In genomic region chr20:64032706-64033624, GRCh38 we compare ENCODE assay signal across 22 cellular contexts. TPM values are rescaled to one million over a fixed set of nuclear protein-coding genes. Genes with fewer than 3 reads are reported as not detected.
DNase-seq lines count a peak whose midpoint lies in the region; ATAC-seq, FAIRE-seq and TF ChIP-seq lines count a peak whose summit lies in the region.
"Had no signal": no experiment of that assay in that cellular context is flagged by ENCODE, and none has a peak within 500 bp of the region (broad histone marks: within the 10 kb centered on the region; RNA-seq: fewer than 3 reads in every experiment).

No MANE protein-coding gene starts in this region.

- no peak overlapping the region for H2AFZ ChIP-seq in GM12878 (ENCODE audit: control insufficient read depth, low read depth, low read length)

- intact Hi-C loops in CD4-positive, alpha-beta T cell (cut with DNase I, micrococcal nuclease), result loop anchor here in 1 of 2 experiments (10.0 kb wide), 1 partner anchor 48 kb away; the partner anchor contains the start of gene PRPF6
- intact Hi-C loops in GM12878 (cut with micrococcal nuclease; ENCODE audit: unreplicated experiment), result no loop called here

- no peak for TF ChIP-seq EP300 in GM12878 (IDR thresholded peaks at IDR 0.05; ENCODE audit: borderline replicate concordance in 1 of 2, control insufficient read depth in 1 of 2, low read depth in 2 of 2, low read length in 2 of 2)

- H3K4me3 ChIP-seq in HEK293 (ENCODE audit: low read depth, low read length) (no peak overlapping the region), GM12878 (no peak overlapping the region)
- H3K4me3 ChIP-seq: psoas muscle, smooth muscle cell, tibial artery had no signal

- no peaks in the 10 kb centered on the region for H3K27me3 Mint-ChIP-seq in CD4-positive, alpha-beta T cell
- H3K27me3 Mint-ChIP-seq: CD4-positive, alpha-beta memory T cell; stimulated activated naive CD8-positive, alpha-beta T cell treated with anti-CD3 and anti-CD28 coated beads, Interleukin-15, Interleukin-2, amounts not matched to agents 100 ng/mL and 50 ng/mL, for 24 hours had no signal

- BruUV-seq in GM12878 (replicated peaks; lab: Mats Ljungman, UMichigan), result no TSS peak

- FAIRE-seq in GM12878 (lab: Jason Lieb, UNC), result no peak
- FAIRE-seq: endothelial cell of umbilical vein, TTC549 had no signal

- in situ Hi-C loops in GM12878 (cut with MboI), result no loop called here

- no peak overlapping the region for H3K4me2 ChIP-seq in GM12878 (ENCODE audit: control insufficient read depth, insufficient read depth)
- H3K4me2 ChIP-seq: smooth muscle cell had no signal

- SMC1A ChIA-PET in GM12878 (lab: Charles Lee; ENCODE audit: uncharacterized antibody, unreplicated experiment), result no interaction called here

- H3K4me1 ChIP-seq in HEK293 (ENCODE audit: control insufficient read depth, insufficient read depth, low read length) (peaks cover 18% of the 10 kb centered on the region), GM12878 (ENCODE audit: control insufficient read depth, insufficient read depth, low read length) (peaks cover 37% of the 10 kb centered on the region)

- TF ChIP-seq RAD21 in GM12878 (IDR thresholded peaks at IDR 0.05; ENCODE audit: insufficient read depth, low read depth, low read length), result no peak

- 97% methylated on average over 30 of the region's 31 CpGs for WGBS in GM12878 (ENCODE audit: insufficient coverage, insufficient replicate concordance, low lambda C conversion rate, missing lambda C conversion rate)

- no peak overlapping the region for H3K27ac Mint-ChIP-seq in CD4-positive, alpha-beta T cell
- H3K27ac Mint-ChIP-seq: stimulated activated naive CD8-positive, alpha-beta T cell treated with anti-CD3 and anti-CD28 coated beads, Interleukin-15, Interleukin-2, amounts not matched to agents 100 ng/mL and 50 ng/mL, for 24 hours had no signal

- RAD21 ChIA-PET in GM12878 (lab: Charles Lee; ENCODE audit: unreplicated experiment), result no interaction called here

- peak overlapping the region; percentile 20 for H3K4me3 Mint-ChIP-seq in CD4-positive, alpha-beta T cell
- H3K4me3 Mint-ChIP-seq: CD4-positive, alpha-beta memory T cell; stimulated activated naive CD8-positive, alpha-beta T cell treated with anti-CD3 and anti-CD28 coated beads, Interleukin-15, Interleukin-2, amounts not matched to agents 100 ng/mL and 50 ng/mL, for 24 hours had no signal

- TF ChIP-seq POLR2A in GM12878 (IDR thresholded peaks at IDR 0.05; ENCODE audit: low read depth, low read length), result 0 out of 2 replicates have a peak, but pooled peaks have one; percentile 20

- H3K9me3 ChIP-seq in CD4-positive, alpha-beta T cell (ENCODE audit: control insufficient read depth, low read length), result no peaks in the 10 kb centered on the region
- H3K9me3 ChIP-seq in HEK293 (ENCODE audit: control insufficient read depth, insufficient read depth, low read depth, low read length) (no peaks in the 10 kb centered on the region), GM12878 (replicated peaks; ENCODE audit: control insufficient read depth, insufficient read depth, low read length) (no peaks in the 10 kb centered on the region)
- H3K9me3 ChIP-seq: psoas muscle, tibial artery had no signal

- H3K9ac ChIP-seq in GM12878 (ENCODE audit: control insufficient read depth, insufficient read depth, low read length), result no peak overlapping the region

- POLR2A ChIA-PET in CD4-positive, alpha-beta T cell (lab: Charles Lee), result no interaction called here
- POLR2A ChIA-PET in HEK293 (lab: Yijun Ruan, JAX) (interaction anchor here (0.8 kb wide), 1 partner anchor 30 kb away, joined by 4 read pairs; the partner anchor contains the start of gene TCEA2), GM12878 (lab: Charles Lee) (interaction anchor here (1.6 kb wide), 1 partner anchor 53 kb away, joined by 8 read pairs; the partner anchor contains the start of genes PRPF6 and SAMD10)

- H3K27me3 ChIP-seq in CD4-positive, alpha-beta T cell (ENCODE audit: control insufficient read depth, insufficient read depth, low read length), result no peaks in the 10 kb centered on the region
- H3K27me3 ChIP-seq in GM12878 (replicated peaks in 1 of 2; ENCODE audit: control insufficient read depth in 2 of 2, insufficient read depth in 2 of 2, low read length in 1 of 2), result no peaks in the 10 kb centered on the region

- H3K27ac ChIP-seq in CD4-positive, alpha-beta T cell (ENCODE audit: low read depth, low read length), result no peak overlapping the region
- H3K27ac ChIP-seq in HEK293 (ENCODE audit: extremely low read depth, low read depth, low read length), result 0 out of 2 replicates have a peak overlapping the region, but pooled peaks have one; percentile 3
- H3K27ac ChIP-seq in GM12878 (ENCODE audit: control insufficient read depth, insufficient read depth), result no peak overlapping the region
- H3K27ac ChIP-seq: psoas muscle, tibial artery had no signal

- no peak for TF ChIP-seq CTCF in CD4-positive, alpha-beta T cell (IDR thresholded peaks at IDR 0.05)
- no peak for TF ChIP-seq CTCF in HEK293 (tag by site-specific recombination; IDR thresholded peaks at IDR 0.05)
- TF ChIP-seq CTCF in GM12878 (IDR thresholded peaks at IDR 0.05 in 2 of 3, conservative IDR thresholded peaks at IDR 0.05 in 1 of 3; ENCODE audit: control insufficient read depth in 2 of 3, extremely low read depth in 1 of 3, insufficient read depth in 1 of 3, low read depth in 3 of 3, low read length in 3 of 3), result no peak

- H3K9me3 Mint-ChIP-seq in CD4-positive, alpha-beta T cell, result no peaks in the 10 kb centered on the region
- H3K9me3 Mint-ChIP-seq: CD4-positive, alpha-beta memory T cell; stimulated activated naive CD8-positive, alpha-beta T cell treated with anti-CD3 and anti-CD28 coated beads, Interleukin-15, Interleukin-2, amounts not matched to agents 100 ng/mL and 50 ng/mL, for 24 hours had no signal

- no peak for ATAC-seq in CD4-positive, alpha-beta T cell (ENCODE audit: poor library complexity)
- no peak for ATAC-seq in GM12878
- no peak for ATAC-seq in HG03520 (IDR thresholded peaks at IDR 0.05; ENCODE audit: unreplicated experiment)
- ATAC-seq in GM19397 (IDR thresholded peaks at IDR 0.05; ENCODE audit: unreplicated experiment), result no peak
- ATAC-seq: psoas muscle had no signal

- H3K36me3 ChIP-seq in HEK293 (ENCODE audit: control insufficient read depth in 2 of 2, insufficient read depth in 1 of 2, low read length in 2 of 2) (peaks cover 0 to 67% of the 10 kb centered on the region in 2 experiments; a peak in 2 of 3 replicates), GM12878 (ENCODE audit: control insufficient read depth in 2 of 2, insufficient read depth in 2 of 2, low read length in 1 of 2) (peaks cover 20 to 30% of the 10 kb centered on the region in 2 experiments; a peak in 3 of 4 replicates)

- peaks cover 55% of the 10 kb centered on the region for H3K36me3 Mint-ChIP-seq in CD4-positive, alpha-beta T cell (ENCODE audit: low read depth)

- H3K4me1 Mint-ChIP-seq in CD4-positive, alpha-beta T cell (ENCODE audit: low read depth), result peaks cover 13% of the 10 kb centered on the region

- no peak for DNase-seq in CD4-positive, alpha-beta T cell
- no peak for DNase-seq in GM12878 (ENCODE audit: low read depth, low spot score)
- DNase-seq: activated CD4-positive, alpha-beta T cell treated with anti-CD3 and anti-CD28 coated beads for 1 hour; activated CD8-positive, alpha-beta memory T cell treated with anti-CD3 and anti-CD28 coated beads, Interleukin-2, amount 50 U/mL, for 48 hours; activated gamma-delta T cell treated with Interleukin-2 at 50 U/mL for 16 hours; aorta; caudate nucleus; CD4-positive, alpha-beta memory T cell; DMS 273 treated with DMSO at 0.1 percent for 48 hours; head of caudate nucleus; NCI-H446; psoas muscle; stimulated activated CD4-positive, alpha-beta T cell treated with anti-CD3 and anti-CD28 coated beads, Interleukin-2, amount 100 ng/mL, for 48 hours; tibial artery had no signal

- no peaks in the 10 kb centered on the region for H4K20me1 ChIP-seq in GM12878 (ENCODE audit: control insufficient read depth, insufficient read depth)

- H3K79me2 ChIP-seq in GM12878 (ENCODE audit: control insufficient read depth, insufficient read depth, low read length), result no peaks in the 10 kb centered on the region; the same call in none of the 2 replicates

- CTCF ChIA-PET in CD4-positive, alpha-beta T cell (lab: Charles Lee), result no interaction called here
- CTCF ChIA-PET in HEK293 (lab: Yijun Ruan, JAX), result no interaction called here
- CTCF ChIA-PET in GM12878 (lab: Yijun Ruan, JAX), result no interaction called here

RNA-seq across cellular contexts. Expression of gene C20orf204, which starts 3.0 kb away (rescaled TPM):
- total RNA-seq in CD4-positive, alpha-beta T cell, result 1 to 10 TPM; 6.1 to 6.4 TPM
- total RNA-seq in GM12878 (2013; cell fraction: nucleolus; rRNA removed), result 125 and 143 TPM in 2 replicates
- total RNA-seq in GM12878 (2014; rRNA removed), result 32.4 and 39.5 TPM in 2 replicates
- total RNA-seq in GM12878 (2014; rRNA removed; fragmentation: Illumina TruSeq; extraction: Trizol), result 3.6 and 4.4 TPM in 2 replicates
- total RNA-seq in GM12878 (2021), result 49.1 and 56.0 TPM in 2 replicates
- polyA plus RNA-seq in GM12878 (2011; ENCODE audit: low read depth), result 4.1 TPM
- polyA plus RNA-seq in GM12878 (2011; rRNA removed), result 2.9 and 6.9 TPM in 2 replicates
- 13.5 and 27.8 TPM in 2 replicates for polyA plus RNA-seq in GM12878 (2011; cell fraction: cytosol; rRNA removed)
- polyA plus RNA-seq in GM12878 (2011; cell fraction: nucleus; rRNA removed), result 95.3 and 97.7 TPM in 2 replicates
- polyA plus RNA-seq in GM12878 (2012), result 23.6 and 27.4 TPM in 2 replicates
- 0.48 and 1.6 TPM in 2 replicates for polyA plus RNA-seq in GM12878 (2014; fragmentation: Illumina TruSeq; extraction: Trizol)
- polyA plus RNA-seq in GM12878 (2014; fragmentation: Nextera tagmentation; extraction: Ambion mirVana), result under 1 TPM; 0.24 to 0.38 TPM
- polyA plus RNA-seq in GM12878 (2014; rRNA removed), result 37.1 and 42.9 TPM in 2 replicates
- polyA plus RNA-seq in GM12878 (2016; fragmentation: Nextera tagmentation; extraction: Ambion mirVana), result 10 to 100 TPM; 17.9 to 20.4 TPM
- 2.6 and 8.0 TPM in 2 replicates for polyA minus RNA-seq in GM12878 (2011; rRNA and poly(A)+ RNA removed)
- polyA minus RNA-seq in GM12878 (2011; cell fraction: cytosol; rRNA and poly(A)+ RNA removed), result 5.6 and 6.0 TPM in 2 replicates
- 20.7 and 27.4 TPM in 2 replicates for polyA minus RNA-seq in GM12878 (2011; cell fraction: nucleus; rRNA and poly(A)+ RNA removed)

RNA-seq across cellular contexts. Expression of gene SOX18, which starts 16.5 kb away (rescaled TPM):
- total RNA-seq in CD4-positive, alpha-beta T cell, result not detected
- total RNA-seq in GM12878 (2013; cell fraction: nucleolus; rRNA removed), result 25.0 and 25.2 TPM in 2 replicates
- total RNA-seq in GM12878 (2014; rRNA removed), result 0.16 and 0.28 TPM in 2 replicates
- total RNA-seq in GM12878 (2014; rRNA removed; fragmentation: Illumina TruSeq; extraction: Trizol), result 0.09 TPM in 2 replicates
- 5.6 TPM in 2 replicates for total RNA-seq in GM12878 (2021)
- polyA plus RNA-seq in GM12878 (2011; ENCODE audit: low read depth), result 0.13 TPM
- polyA plus RNA-seq in GM12878 (2011; rRNA removed), result 0.24 and 0.53 TPM in 2 replicates
- 1.7 and 2.7 TPM in 2 replicates for polyA plus RNA-seq in GM12878 (2011; cell fraction: cytosol; rRNA removed)
- 6.0 and 7.2 TPM in 2 replicates for polyA plus RNA-seq in GM12878 (2011; cell fraction: nucleus; rRNA removed)
- polyA plus RNA-seq in GM12878 (2012), result 1.3 and 2.5 TPM in 2 replicates
- not detected in 2 replicates for polyA plus RNA-seq in GM12878 (2014; fragmentation: Illumina TruSeq; extraction: Trizol)
- under 1 TPM; 0.05 TPM for polyA plus RNA-seq in GM12878 (2014; fragmentation: Nextera tagmentation; extraction: Ambion mirVana)
- 2.1 and 2.2 TPM in 2 replicates for polyA plus RNA-seq in GM12878 (2014; rRNA removed)
- not detected for polyA plus RNA-seq in GM12878 (2016; fragmentation: Nextera tagmentation; extraction: Ambion mirVana)
- polyA minus RNA-seq in GM12878 (2011; rRNA and poly(A)+ RNA removed), result 0.37 and 0.46 TPM in 2 replicates
- 5.1 and 8.3 TPM in 2 replicates for polyA minus RNA-seq in GM12878 (2011; cell fraction: cytosol; rRNA and poly(A)+ RNA removed)
- 1.6 and 3.3 TPM in 2 replicates for polyA minus RNA-seq in GM12878 (2011; cell fraction: nucleus; rRNA and poly(A)+ RNA removed)
- total RNA-seq: CD4-positive, alpha-beta memory T cell; OCI-LY7 had no signal
- polyA plus RNA-seq: CD4-positive, alpha-beta memory T cell had no signal

RNA-seq across cellular contexts. Expression of gene TCEA2, which starts 30.0 kb away (rescaled TPM):
- 10 to 100 TPM; 28.4 to 29.9 TPM for total RNA-seq in CD4-positive, alpha-beta T cell
- 10.1 and 12.7 TPM in 2 replicates for total RNA-seq in GM12878 (2013; cell fraction: nucleolus; rRNA removed)
- total RNA-seq in GM12878 (2014; rRNA removed) (13.4 and 17.2 TPM in 2 replicates), GM12878 (2014; rRNA removed; fragmentation: Illumina TruSeq; extraction: Trizol) (8.8 and 9.3 TPM in 2 replicates), GM12878 (2021) (38.0 and 42.5 TPM in 2 replicates)
- polyA plus RNA-seq in GM12878 (2011; ENCODE audit: low read depth), result 23.0 TPM
- polyA plus RNA-seq in GM12878 (2011; rRNA removed) (11.4 and 13.2 TPM in 2 replicates), GM12878 (2014; fragmentation: Illumina TruSeq; extraction: Trizol) (2.8 and 10.8 TPM in 2 replicates), GM12878 (2014; fragmentation: Nextera tagmentation; extraction: Ambion mirVana) (10 to 100 TPM in 1 of 2 experiments, 1 to 10 TPM in 1; 3.4 to 12.3 TPM), GM12878 (2014; rRNA removed) (17.8 and 26.0 TPM in 2 replicates), GM12878 (2016; fragmentation: Nextera tagmentation; extraction: Ambion mirVana) (10 to 100 TPM; 21.2 to 22.0 TPM)
- polyA plus RNA-seq in GM12878 (2011; cell fraction: cytosol; rRNA removed), result 25.9 and 26.5 TPM in 2 replicates
- polyA plus RNA-seq in GM12878 (2011; cell fraction: nucleus; rRNA removed), result 84.3 and 88.7 TPM in 2 replicates
- 27.4 and 30.3 TPM in 2 replicates for polyA plus RNA-seq in GM12878 (2012)
- polyA minus RNA-seq in GM12878 (2011; rRNA and poly(A)+ RNA removed), result 7.1 and 14.5 TPM in 2 replicates
- polyA minus RNA-seq in GM12878 (2011; cell fraction: cytosol; rRNA and poly(A)+ RNA removed), result 6.0 and 6.2 TPM in 2 replicates
- polyA minus RNA-seq in GM12878 (2011; cell fraction: nucleus; rRNA and poly(A)+ RNA removed), result 15.2 and 18.4 TPM in 2 replicates

RNA-seq across cellular contexts. Expression of gene RGS19, which starts 46.4 kb away (rescaled TPM):
- total RNA-seq in CD4-positive, alpha-beta T cell, result 10 to 100 TPM in 1 of 2 experiments, 1 to 10 TPM in 1; 9.7 to 14.8 TPM
- total RNA-seq in GM12878 (2013; cell fraction: nucleolus; rRNA removed), result 36.2 and 39.2 TPM in 2 replicates
- total RNA-seq in GM12878 (2014; rRNA removed), result 56.0 and 62.4 TPM in 2 replicates
- 15.2 and 15.3 TPM in 2 replicates for total RNA-seq in GM12878 (2014; rRNA removed; fragmentation: Illumina TruSeq; extraction: Trizol)
- 47.1 and 51.0 TPM in 2 replicates for total RNA-seq in GM12878 (2021)
- 7.5 TPM for polyA plus RNA-seq in GM12878 (2011; ENCODE audit: low read depth)
- 22.6 and 34.7 TPM in 2 replicates for polyA plus RNA-seq in GM12878 (2011; rRNA removed)
- 51.6 and 94.5 TPM in 2 replicates for polyA plus RNA-seq in GM12878 (2011; cell fraction: cytosol; rRNA removed)
- polyA plus RNA-seq in GM12878 (2011; cell fraction: nucleus; rRNA removed), result 56.1 and 57.8 TPM in 2 replicates
- polyA plus RNA-seq in GM12878 (2012), result 39.7 and 39.8 TPM in 2 replicates
- 4.7 and 9.6 TPM in 2 replicates for polyA plus RNA-seq in GM12878 (2014; fragmentation: Illumina TruSeq; extraction: Trizol)
- 1 to 10 TPM in 1 of 2 experiments, under 1 TPM in 1; 0.82 to 3.3 TPM for polyA plus RNA-seq in GM12878 (2014; fragmentation: Nextera tagmentation; extraction: Ambion mirVana)
- polyA plus RNA-seq in GM12878 (2014; rRNA removed), result 61.4 and 64.3 TPM in 2 replicates
- 10 to 100 TPM; 45.0 to 53.5 TPM for polyA plus RNA-seq in GM12878 (2016; fragmentation: Nextera tagmentation; extraction: Ambion mirVana)
- 21.4 and 38.2 TPM in 2 replicates for polyA minus RNA-seq in GM12878 (2011; rRNA and poly(A)+ RNA removed)
- polyA minus RNA-seq in GM12878 (2011; cell fraction: cytosol; rRNA and poly(A)+ RNA removed), result 21.9 and 23.7 TPM in 2 replicates
- 14.7 and 21.8 TPM in 2 replicates for polyA minus RNA-seq in GM12878 (2011; cell fraction: nucleus; rRNA and poly(A)+ RNA removed)

RNA-seq across cellular contexts. Expression of gene OPRL1, which starts 46.9 kb away (rescaled TPM):
- total RNA-seq in CD4-positive, alpha-beta T cell, result 1 to 10 TPM; 1.0 to 1.2 TPM
- total RNA-seq in GM12878 (2013; cell fraction: nucleolus; rRNA removed), result 0.69 and 0.71 TPM in 2 replicates
- 0.34 and 0.38 TPM in 2 replicates for total RNA-seq in GM12878 (2014; rRNA removed)
- 0.09 and 0.14 TPM in 2 replicates for total RNA-seq in GM12878 (2014; rRNA removed; fragmentation: Illumina TruSeq; extraction: Trizol)
- total RNA-seq in GM12878 (2021), result 0.41 and 0.51 TPM in 2 replicates
- polyA plus RNA-seq in GM12878 (2011; ENCODE audit: low read depth), result 0.29 TPM
- polyA plus RNA-seq in GM12878 (2011; rRNA removed), result 0.14 and 0.38 TPM in 2 replicates
- 0.42 and 0.48 TPM in 2 replicates for polyA plus RNA-seq in GM12878 (2011; cell fraction: cytosol; rRNA removed)
- 0.97 and 1.1 TPM in 2 replicates for polyA plus RNA-seq in GM12878 (2011; cell fraction: nucleus; rRNA removed)
- 0.58 and 0.86 TPM in 2 replicates for polyA plus RNA-seq in GM12878 (2012)
- 0.15 TPM in 1 of 2 replicates, not detected in the other for polyA plus RNA-seq in GM12878 (2014; fragmentation: Illumina TruSeq; extraction: Trizol)
- polyA plus RNA-seq in GM12878 (2014; fragmentation: Nextera tagmentation; extraction: Ambion mirVana), result under 1 TPM in 1 of 2 experiments, not detected in 1; 0.04 TPM
- polyA plus RNA-seq in GM12878 (2014; rRNA removed), result 0.27 and 0.36 TPM in 2 replicates
- polyA plus RNA-seq in GM12878 (2016; fragmentation: Nextera tagmentation; extraction: Ambion mirVana), result under 1 TPM; 0.12 to 0.24 TPM
- 0.37 and 0.88 TPM in 2 replicates for polyA minus RNA-seq in GM12878 (2011; rRNA and poly(A)+ RNA removed)
- polyA minus RNA-seq in GM12878 (2011; cell fraction: cytosol; rRNA and poly(A)+ RNA removed), result 0.31 TPM in 1 of 2 replicates, not detected in the other
- polyA minus RNA-seq in GM12878 (2011; cell fraction: nucleus; rRNA and poly(A)+ RNA removed), result 0.19 and 0.24 TPM in 2 replicates
